ENCODE assay signal across 35 cellular contexts in the genomic region with DNA sequence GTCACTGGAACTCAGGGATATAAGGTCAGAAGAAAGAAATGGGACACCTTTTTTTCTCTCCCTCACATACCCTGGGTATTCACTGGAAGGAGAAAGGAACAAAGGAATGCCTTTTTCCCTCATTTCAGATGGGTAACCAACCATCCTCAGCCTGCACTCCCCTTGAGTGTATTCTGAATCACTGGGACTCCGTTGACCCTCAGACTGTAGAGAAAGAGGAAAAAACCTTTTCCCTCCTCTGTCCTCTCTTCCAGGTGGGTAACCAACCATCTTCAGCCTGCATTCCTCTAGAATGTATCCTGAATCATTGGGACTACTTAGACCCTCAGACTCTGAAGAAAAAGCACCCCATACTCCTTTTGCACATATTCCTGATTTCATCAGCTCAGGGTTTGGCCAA. TPM values are rescaled to one million over a fixed set of nuclear protein-coding genes. Genes with fewer than 3 reads are reported as not detected.
"Had no signal": no experiment of that assay in that cellular context is flagged by ENCODE, and none has a peak within 500 bp of the region (broad histone marks: within the 10 kb centered on the region; RNA-seq: fewer than 3 reads in every experiment).

No MANE protein-coding gene starts in this region.

- H3K9me3 ChIP-seq: ascending aorta, esophagus squamous epithelium, gastroesophageal sphincter had no signal

- H3K27me3 Mint-ChIP-seq: activated CD4-positive, alpha-beta T cell treated with anti-CD3 and anti-CD28 coated beads, Interleukin-2, amount 10 ng/mL, durations not matched to agents 7 days and 5 days had no signal

- ATAC-seq: activated naive CD4-positive, alpha-beta T cell treated with anti-CD3 and anti-CD28 coated beads, Interleukin-2, amount 50 U/mL, for 72 hours; activated T-cell treated with anti-CD3 and anti-CD28 coated beads, Interleukin-2, amount 50 U/mL, for 72 hours; gastroesophageal sphincter had no signal

- H3K36me3 Mint-ChIP-seq: activated naive CD4-positive, alpha-beta T cell treated with anti-CD3 and anti-CD28 coated beads, Interleukin-2, amount 10 ng/mL, durations not matched to agents 7 days and 5 days; activated naive CD4-positive, alpha-beta T cell treated with anti-CD3 and anti-CD28 coated beads, Interleukin-2, amount 50 U/mL, for 72 hours; activated naive CD8-positive, alpha-beta T cell treated with anti-CD3 and anti-CD28 coated beads, Interleukin-2, amount 10 ng/mL, durations not matched to agents 7 days and 5 days; brain had no signal

- H3K4me3 ChIP-seq: ascending aorta, coronary artery, dorsolateral prefrontal cortex, esophagus squamous epithelium, gastroesophageal sphincter had no signal

- H3K4me1 ChIP-seq: ascending aorta, esophagus squamous epithelium, gastroesophageal sphincter had no signal

- H3K9me3 Mint-ChIP-seq: activated CD4-positive, alpha-beta memory T cell treated with anti-CD3 and anti-CD28 coated beads, Interleukin-2, amount 10 ng/mL, durations not matched to agents 7 days and 5 days; activated CD4-positive, alpha-beta T cell treated with anti-CD3 and anti-CD28 coated beads, Interleukin-2, amount 10 ng/mL, durations not matched to agents 7 days and 5 days; activated naive CD4-positive, alpha-beta T cell treated with anti-CD3 and anti-CD28 coated beads, Interleukin-2, amount 10 ng/mL, durations not matched to agents 7 days and 5 days; activated naive CD4-positive, alpha-beta T cell treated with anti-CD3 and anti-CD28 coated beads, Interleukin-2, amount 50 U/mL, for 72 hours; activated T-cell treated with anti-CD3 and anti-CD28 coated beads, Interleukin-2, amount 50 U/mL, for 24 hours; activated T-cell treated with anti-CD3 and anti-CD28 coated beads, Interleukin-2, amount 50 U/mL, for 72 hours; central memory CD8-positive, alpha-beta T cell had no signal

- H3K27ac Mint-ChIP-seq: activated CD4-positive, alpha-beta memory T cell treated with anti-CD3 and anti-CD28 coated beads, Interleukin-2, amount 10 ng/mL, durations not matched to agents 7 days and 5 days; activated CD4-positive, alpha-beta T cell treated with anti-CD3 and anti-CD28 coated beads, Interleukin-2, amount 10 ng/mL, durations not matched to agents 7 days and 5 days; activated naive CD4-positive, alpha-beta T cell treated with anti-CD3 and anti-CD28 coated beads, Interleukin-2, amount 10 ng/mL, durations not matched to agents 7 days and 5 days; activated naive CD4-positive, alpha-beta T cell treated with anti-CD3 and anti-CD28 coated beads, Interleukin-2, amount 50 U/mL, for 72 hours; activated naive CD8-positive, alpha-beta T cell treated with anti-CD3 and anti-CD28 coated beads, Interleukin-2, amount 10 ng/mL, durations not matched to agents 7 days and 5 days; activated T-cell treated with anti-CD3 and anti-CD28 coated beads, Interleukin-2, amount 50 U/mL, for 24 hours; activated T-cell treated with anti-CD3 and anti-CD28 coated beads, Interleukin-2, amount 50 U/mL, for 72 hours; brain; endodermal cell had no signal

- H3K27ac ChIP-seq: ascending aorta, coronary artery, dorsolateral prefrontal cortex, esophagus squamous epithelium, gastroesophageal sphincter had no signal

- H3K36me3 ChIP-seq: ascending aorta, esophagus squamous epithelium, gastroesophageal sphincter had no signal

- H3K4me3 Mint-ChIP-seq: activated CD4-positive, alpha-beta memory T cell treated with anti-CD3 and anti-CD28 coated beads, Interleukin-2, amount 10 ng/mL, durations not matched to agents 7 days and 5 days; activated CD4-positive, alpha-beta T cell treated with anti-CD3 and anti-CD28 coated beads, Interleukin-2, amount 10 ng/mL, durations not matched to agents 7 days and 5 days; activated naive CD4-positive, alpha-beta T cell treated with anti-CD3 and anti-CD28 coated beads, Interleukin-2, amount 10 ng/mL, durations not matched to agents 7 days and 5 days; activated naive CD8-positive, alpha-beta T cell treated with anti-CD3 and anti-CD28 coated beads, Interleukin-2, amount 10 ng/mL, durations not matched to agents 7 days and 5 days; activated T-cell treated with anti-CD3 and anti-CD28 coated beads, Interleukin-2, amount 50 U/mL, for 24 hours; activated T-cell treated with anti-CD3 and anti-CD28 coated beads, Interleukin-2, amount 50 U/mL, for 72 hours; brain; central memory CD8-positive, alpha-beta T cell; dendritic cell treated with granulocyte-macrophage colony-stimulating factor and Interleukin-4, amounts not matched to agents 40 ng/mL and 50 ng/mL, for 4 days; endodermal cell had no signal

- DNase-seq: activated CD4-positive, alpha-beta memory T cell treated with anti-CD3 and anti-CD28 coated beads, Interleukin-2, amount 10 ng/mL, durations not matched to agents 7 days and 5 days; activated CD4-positive, alpha-beta T cell treated with anti-CD3 and anti-CD28 coated beads for 1 hour; activated CD4-positive, alpha-beta T cell treated with anti-CD3 and anti-CD28 coated beads for 4 hours; activated CD4-positive, alpha-beta T cell treated with anti-CD3 and anti-CD28 coated beads, Interleukin-2, amount 10 ng/mL, durations not matched to agents 7 days and 5 days; activated CD4-positive, alpha-beta T cell treated with anti-CD3 and anti-CD28 coated beads, Interleukin-2, amount 50 U/mL, for 4 hours; activated CD4-positive, CD25-positive, alpha-beta regulatory T cell; activated CD8-positive, alpha-beta memory T cell treated with anti-CD3 and anti-CD28 coated beads, Interleukin-2, amount 50 U/mL, for 48 hours; activated gamma-delta T cell; activated naive CD4-positive, alpha-beta T cell; activated naive CD4-positive, alpha-beta T cell treated with anti-CD3 and anti-CD28 coated beads, Interleukin-2, amount 10 ng/mL, durations not matched to agents 7 days and 5 days; activated naive CD8-positive, alpha-beta T cell treated with anti-CD3 and anti-CD28 coated beads, Interleukin-2, amount 10 ng/mL, durations not matched to agents 7 days and 5 days; activated T-cell treated with anti-CD3 and anti-CD28 coated beads for 4 hours; activated T-cell treated with anti-CD3 and anti-CD28 coated beads, Interleukin-2, amount 50 U/mL, for 24 hours; activated T-cell treated with anti-CD3 and anti-CD28 coated beads, Interleukin-2, amount 50 U/mL, for 72 hours; dorsolateral prefrontal cortex; effector memory CD4-positive, alpha-beta T cell; endodermal cell; esophagus squamous epithelium; foreskin melanocyte; head of caudate nucleus; T-helper 2 cell had no signal

- H3K4me1 Mint-ChIP-seq: activated CD4-positive, alpha-beta memory T cell treated with anti-CD3 and anti-CD28 coated beads, Interleukin-2, amount 10 ng/mL, durations not matched to agents 7 days and 5 days; activated CD4-positive, alpha-beta T cell treated with anti-CD3 and anti-CD28 coated beads, Interleukin-2, amount 10 ng/mL, durations not matched to agents 7 days and 5 days; activated naive CD4-positive, alpha-beta T cell treated with anti-CD3 and anti-CD28 coated beads, Interleukin-2, amount 10 ng/mL, durations not matched to agents 7 days and 5 days; brain; central memory CD8-positive, alpha-beta T cell; endodermal cell had no signal

- H3K27me3 ChIP-seq: ascending aorta had no signal

RNA-seq across cellular contexts. Expression of gene PRR20G, which starts 11.4 kb away (rescaled TPM):
- total RNA-seq: activated CD4-positive, alpha-beta memory T cell treated with anti-CD3 and anti-CD28 coated beads, Interleukin-2, amount 10 ng/mL, durations not matched to agents 7 days and 5 days; activated CD4-positive, alpha-beta T cell treated with anti-CD3 and anti-CD28 coated beads, Interleukin-2, amount 10 ng/mL, durations not matched to agents 7 days and 5 days; activated naive CD4-positive, alpha-beta T cell treated with anti-CD3 and anti-CD28 coated beads, Interleukin-2, amount 50 U/mL, for 72 hours; activated naive CD8-positive, alpha-beta T cell treated with anti-CD3 and anti-CD28 coated beads, Interleukin-2, amount 10 ng/mL, durations not matched to agents 7 days and 5 days; activated T-cell treated with anti-CD3 and anti-CD28 coated beads, Interleukin-2, amount 50 U/mL, for 72 hours; ascending aorta; bronchial epithelial cell; cardiac septum; cerebellum; dorsolateral prefrontal cortex; endodermal cell; esophagus squamous epithelium; fibroblast of lung; fibroblast of villous mesenchyme; gastroesophageal sphincter; glomerular endothelial cell; T-helper 1 cell treated with Interleukin-12 subunit alpha and Interleukin-12 subunit beta and Interleukin-4 antibody, amounts not matched to agents 30 ng/mL and 1 ng/mL, for 36 hours had no signal
